11 cellular contexts compared by ENCODE assay signal in the genomic region with DNA sequence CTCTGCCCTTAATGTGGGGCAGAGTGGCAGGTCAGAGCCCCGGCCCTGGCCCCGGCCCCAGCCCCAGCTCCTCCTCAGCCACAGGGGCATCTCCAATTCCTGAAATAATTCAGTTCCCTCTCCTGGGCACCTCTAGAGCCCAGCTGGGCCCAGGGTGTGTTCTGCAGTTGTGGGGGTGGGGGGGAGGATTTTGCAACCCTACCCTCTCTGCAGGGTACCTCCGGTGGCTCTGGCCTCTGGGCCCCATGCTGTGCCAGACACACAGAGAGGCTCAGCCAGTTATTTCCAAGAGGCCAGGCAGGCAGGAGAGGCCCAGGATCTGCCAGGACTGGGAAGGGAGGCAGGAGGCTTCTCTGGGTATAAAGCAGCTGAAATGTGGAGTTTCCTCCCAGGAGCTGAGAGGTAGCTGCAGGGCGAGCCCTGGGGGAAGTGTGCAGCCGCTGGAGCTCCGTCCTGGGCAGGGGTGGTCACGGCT. TPM values are rescaled to one million over a fixed set of nuclear protein-coding genes. Genes with fewer than 3 reads are reported as not detected.
DNase-seq lines count a peak whose midpoint lies in the region; ATAC-seq and TF ChIP-seq lines count a peak whose summit lies in the region.
"Had no signal": no experiment of that assay in that cellular context is flagged by ENCODE, and none has a peak within 500 bp of the region (broad histone marks: within the 10 kb centered on the region; RNA-seq: fewer than 3 reads in every experiment).

No MANE protein-coding gene starts in this region.

- peak overlapping the region; percentile 43 for H3K27ac ChIP-seq in cardiac muscle cell
- H3K27ac ChIP-seq in effector memory CD4-positive, alpha-beta T cell (ENCODE audit: insufficient read depth, low read length, poor library complexity, severe bottlenecking) = peak overlapping the region; percentile 93
- H3K27ac ChIP-seq: lower lobe of right lung had no signal

- no peaks in the 10 kb centered on the region for H3K36me3 ChIP-seq in cardiac muscle cell
- no peaks in the 10 kb centered on the region for H3K36me3 ChIP-seq in effector memory CD4-positive, alpha-beta T cell (ENCODE audit: control insufficient read depth, insufficient read depth, low read length)
- H3K36me3 ChIP-seq: lower lobe of right lung had no signal

- H3K4me1 ChIP-seq in cardiac muscle cell (ENCODE audit: low read depth) = peaks cover 20% of the 10 kb centered on the region
- peaks cover 46% of the 10 kb centered on the region for H3K4me1 ChIP-seq in effector memory CD4-positive, alpha-beta T cell (ENCODE audit: control insufficient read depth, insufficient read depth, low read length, poor library complexity, severe bottlenecking)

- intact Hi-C loops in left cardiac atrium (cut with DNase I) = loop anchor here in 1 of 2 donors (10.0 kb wide), 1 partner anchor 220 kb away; no protein-coding TSS in a partner anchor

- DNase-seq in cardiac muscle cell (ENCODE audit: low read depth in 1 of 2, low spot score in 1 of 2) (no peak), left cardiac atrium (no peak), NCI-H460 (ENCODE audit: extremely low read depth, low read depth) (peak; percentile 49), CD1c-positive myeloid dendritic cell (ENCODE audit: extremely low spot score) (no peak), KG1 (lab: John Stamatoyannopoulos, UW) (no peak), occipital lobe (lab: John Stamatoyannopoulos, UW) (no peak)
- no peak for DNase-seq in effector memory CD4-positive, alpha-beta T cell
- DNase-seq: DND-41, lower lobe of right lung, PC-3 had no signal

- H3K27me3 ChIP-seq in cardiac muscle cell = no peaks in the 10 kb centered on the region
- H3K27me3 ChIP-seq in effector memory CD4-positive, alpha-beta T cell (replicated peaks; ENCODE audit: control insufficient read depth, insufficient read depth, low read length, poor library complexity, severe bottlenecking) = no peaks in the 10 kb centered on the region

- ATAC-seq in left cardiac atrium (no peak), GM19467 (IDR thresholded peaks at IDR 0.05; ENCODE audit: unreplicated experiment) (no peak)
- ATAC-seq: lower lobe of right lung, PC-3 had no signal

- no peak overlapping the region for H3K4me3 ChIP-seq in cardiac muscle cell
- no peak overlapping the region for H3K4me3 ChIP-seq in effector memory CD4-positive, alpha-beta T cell (ENCODE audit: insufficient read depth, low read depth, low read length, poor library complexity, severe bottlenecking)
- H3K4me3 ChIP-seq: lower lobe of right lung had no signal

- no peak for TF ChIP-seq CTCF in cardiac muscle cell (IDR thresholded peaks at IDR 0.05; ENCODE audit: low read depth, low read length)

- H3K9me3 ChIP-seq in cardiac muscle cell (ENCODE audit: low read depth) = no peaks in the 10 kb centered on the region
- no peaks in the 10 kb centered on the region for H3K9me3 ChIP-seq in effector memory CD4-positive, alpha-beta T cell (ENCODE audit: control insufficient read depth, low read length)
- H3K9me3 ChIP-seq: lower lobe of right lung had no signal

RNA-seq across cellular contexts. Expression of gene PWWP2B, which starts 47.9 kb away (rescaled TPM):
- total RNA-seq in cardiac muscle cell (28.3 and 35.7 TPM in 2 replicates), left cardiac atrium (10 to 100 TPM; 11.8 to 12.7 TPM), occipital lobe (5.6 TPM)
- polyA plus RNA-seq in cardiac muscle cell = 11.7 and 11.8 TPM in 2 replicates
- 18.6 and 21.8 TPM in 2 replicates for total RNA-seq in NCI-H460 (2014; rRNA removed; shearing (Covaris generic))
- 23.8 and 36.3 TPM in 2 replicates for polyA plus RNA-seq in NCI-H460 (2014; cell fraction: nucleus; rRNA removed)
